ENCODE assay signal across 18 cellular contexts in genomic region chr19:10729406-10729805, GRCh38. TPM values are rescaled to one million over a fixed set of nuclear protein-coding genes. Genes with fewer than 3 reads are reported as not detected.
DNase-seq lines count a peak whose midpoint lies in the region; ATAC-seq, FAIRE-seq and TF ChIP-seq lines count a peak whose summit lies in the region.
"Had no signal": no experiment of that assay in that cellular context is flagged by ENCODE, and none has a peak within 500 bp of the region (broad histone marks: within the 10 kb centered on the region; RNA-seq: fewer than 3 reads in every experiment).

No MANE protein-coding gene starts in this region.

- H3K27ac Mint-ChIP-seq in activated CD8-positive, alpha-beta T cell treated with anti-CD3 and anti-CD28 coated beads for 36 hours: peak overlapping the region; percentile 46

- TF ChIP-seq RAD21 in HepG2 (CRISPR knock-in tag; IDR thresholded peaks at IDR 0.05): no peak

- H3K4me3 ChIP-seq in right lobe of liver (no peak overlapping the region), HepG2 (replicated peaks in 1 of 3; ENCODE audit: insufficient read depth in 1 of 3, low read depth in 2 of 3, low read length in 3 of 3) (no peak overlapping the region), upper lobe of right lung (no peak overlapping the region)
- H3K4me3 ChIP-seq: body of pancreas, heart left ventricle had no signal

- DNase-seq in right lobe of liver (no peak), HepG2 (ENCODE audit: low spot score) (no peak), medulla oblongata (ENCODE audit: extremely low spot score) (peak; percentile 36), upper lobe of right lung (no peak), NCI-H2107 treated with DMSO at 0.1 percent for 48 hours (lab: John Stamatoyannopoulos, UW; ENCODE audit: unreplicated experiment) (no peak), NCI-H524 (lab: John Stamatoyannopoulos, UW) (no peak), GM12891 (ENCODE audit: insufficient read length, low spot score) (no peak)
- no peak for DNase-seq in activated CD8-positive, alpha-beta T cell treated with anti-CD3 and anti-CD28 coated beads for 36 hours
- DNase-seq: activated gamma-delta T cell treated with Interleukin-2 at 50 U/mL for 16 hours, DMS 273 treated with DMSO at 0.1 percent for 48 hours, heart left ventricle, islet precursor cell, midbrain, NCI-H1436, NCI-H345 had no signal

- intact Hi-C loops in right lobe of liver (cut with DNase I) (no loop called here), HepG2 (cut with micrococcal nuclease; ENCODE audit: unreplicated experiment) (no loop called here), upper lobe of right lung (cut with DNase I) (no loop called here)
- intact Hi-C loops in activated CD8-positive, alpha-beta T cell treated with anti-CD3 and anti-CD28 coated beads for 36 hours (cut with micrococcal nuclease): no loop called here

- no peak overlapping the region for H3K9ac ChIP-seq in HepG2 (ENCODE audit: insufficient read depth, low read depth, low read length)
- H3K9ac ChIP-seq: KMS-11 had no signal

- peaks cover 83% of the 10 kb centered on the region for H3K79me2 ChIP-seq in HepG2 (ENCODE audit: insufficient read depth, low read length)

- no peaks in the 10 kb centered on the region for H3K27me3 ChIP-seq in right lobe of liver
- H3K27me3 ChIP-seq in HepG2 (ENCODE audit: control insufficient read depth in 1 of 2, insufficient read depth in 2 of 2, low read length in 2 of 2): no peaks in the 10 kb centered on the region
- no peaks in the 10 kb centered on the region for H3K27me3 ChIP-seq in upper lobe of right lung
- H3K27me3 ChIP-seq: body of pancreas, heart left ventricle had no signal

- H3K4me3 Mint-ChIP-seq in activated CD8-positive, alpha-beta T cell treated with anti-CD3 and anti-CD28 coated beads for 36 hours: no peak overlapping the region

- TF ChIP-seq POLR2A in right lobe of liver (IDR thresholded peaks at IDR 0.05): no peak
- TF ChIP-seq POLR2A in HepG2 (IDR thresholded peaks at IDR 0.05; ENCODE audit: insufficient read depth in 1 of 2, low read depth in 2 of 2, low read length in 2 of 2): no peak
- TF ChIP-seq POLR2A in GM12891 (IDR thresholded peaks at IDR 0.05; ENCODE audit: low read depth, low read length): no peak

- no TSS peak for BruUV-seq in HepG2 (replicated peaks; lab: Mats Ljungman, UMichigan)

- H3K36me3 ChIP-seq in right lobe of liver: no peaks in the 10 kb centered on the region
- peaks cover 0 to 12% of the 10 kb centered on the region in 2 experiments; a peak in 3 of 5 replicates for H3K36me3 ChIP-seq in HepG2 (replicated peaks in 1 of 2; ENCODE audit: control insufficient read depth in 1 of 2, insufficient read depth in 2 of 2, low read length in 2 of 2)
- H3K36me3 ChIP-seq in upper lobe of right lung: peaks cover 4% of the 10 kb centered on the region

- peaks cover 26% of the 10 kb centered on the region for H3K36me3 Mint-ChIP-seq in activated CD8-positive, alpha-beta T cell treated with anti-CD3 and anti-CD28 coated beads for 36 hours (ENCODE audit: low read depth)

- POLR2A ChIA-PET in HepG2 (lab: Yijun Ruan, JAX): no interaction called here
- POLR2A ChIA-PET in activated CD8-positive, alpha-beta T cell treated with anti-CD3 and anti-CD28 coated beads for 36 hours (lab: Charles Lee): interaction anchor here (1.0 kb wide), 1 partner anchor 122 kb away, joined by 3 read pairs; no protein-coding TSS in a partner anchor

- 0 out of 2 replicates have a peak, but pooled peaks cover 3% of the 10 kb centered on the region for H4K20me1 ChIP-seq in HepG2 (ENCODE audit: insufficient read depth, low read length)

- H2AFZ ChIP-seq in HepG2 (ENCODE audit: low read length): no peak overlapping the region

- H3K4me2 ChIP-seq in HepG2 (ENCODE audit: low read depth, low read length): no peak overlapping the region
- H3K4me2 ChIP-seq: KMS-11 had no signal

- no peaks in the 10 kb centered on the region for H3K27me3 Mint-ChIP-seq in activated CD8-positive, alpha-beta T cell treated with anti-CD3 and anti-CD28 coated beads for 36 hours

- FAIRE-seq in HepG2 (lab: Jason Lieb, UNC) (no peak), GM12891 (lab: Jason Lieb, UNC) (no peak)
- FAIRE-seq: GM18507 had no signal

- TF ChIP-seq EP300 in HepG2 (IDR thresholded peaks at IDR 0.05; ENCODE audit: low read depth in 2 of 2, low read length in 2 of 2): no peak
- TF ChIP-seq EP300 in HepG2 (CRISPR knock-in tag; IDR thresholded peaks at IDR 0.05; ENCODE audit: borderline replicate concordance): no peak

- in situ Hi-C loops in HepG2 (cut with HindIII; ENCODE audit: extremely low pct_ligation_motif_present, low pct_unique_long_range_greater_than_20kb): no loop called here

- TF ChIP-seq CTCF in right lobe of liver (IDR thresholded peaks at IDR 0.05): no peak
- no peak for TF ChIP-seq CTCF in HepG2 (CRISPR knock-in tag; IDR thresholded peaks at IDR 0.05)
- TF ChIP-seq CTCF in activated CD8-positive, alpha-beta T cell treated with anti-CD3 and anti-CD28 coated beads for 36 hours (IDR thresholded peaks at IDR 0.05): no peak
- TF ChIP-seq CTCF in upper lobe of right lung (IDR thresholded peaks at IDR 0.05): no peak

- peaks cover 47% of the 10 kb centered on the region for H3K4me1 Mint-ChIP-seq in activated CD8-positive, alpha-beta T cell treated with anti-CD3 and anti-CD28 coated beads for 36 hours (ENCODE audit: low read depth)

- H3K9me3 ChIP-seq in right lobe of liver (no peaks in the 10 kb centered on the region), HepG2 (ENCODE audit: low read length) (no peaks in the 10 kb centered on the region), upper lobe of right lung (no peaks in the 10 kb centered on the region)
- H3K9me3 ChIP-seq: body of pancreas, heart left ventricle had no signal

- H3K4me1 ChIP-seq in right lobe of liver: peaks cover 0 to 9% (median 0%) of the 10 kb centered on the region in 4 donors
- peaks cover 23% of the 10 kb centered on the region for H3K4me1 ChIP-seq in HepG2 (ENCODE audit: insufficient read depth, low read length)
- peaks cover 48% of the 10 kb centered on the region for H3K4me1 ChIP-seq in upper lobe of right lung

- CTCF ChIA-PET in HepG2 (lab: Yijun Ruan, JAX; ENCODE audit: low intra/inter-chr PET ratio, low total read pairs): no interaction called here
- CTCF ChIA-PET in activated CD8-positive, alpha-beta T cell treated with anti-CD3 and anti-CD28 coated beads for 36 hours (lab: Charles Lee): interaction anchor here (1.0 to 1.6 kb wide), 2 partner anchors 129 to 135 kb away, joined by 3 to 6 read pairs; no protein-coding TSS in a partner anchor

- H3K9me3 Mint-ChIP-seq in activated CD8-positive, alpha-beta T cell treated with anti-CD3 and anti-CD28 coated beads for 36 hours: peaks cover 4% of the 10 kb centered on the region

- 93% methylated on average over 13 of the region's 14 CpGs for WGBS in right lobe of liver (ENCODE audit: insufficient coverage, low coverage, low lambda C conversion rate, missing lambda C conversion rate)
- 96% methylated on average over 14 of the region's 14 CpGs for WGBS in HepG2 (ENCODE audit: low lambda C conversion rate)

- no peak overlapping the region for H3K27ac ChIP-seq in right lobe of liver
- H3K27ac ChIP-seq in HepG2 (ENCODE audit: extremely low read length, insufficient read depth, low read length): no peak overlapping the region
- H3K27ac ChIP-seq in upper lobe of right lung: peak overlapping the region; percentile 51
- H3K27ac ChIP-seq: KMS-11 had no signal

- ATAC-seq in right lobe of liver: peak; percentile 19 to 39 (median 31)
- no peak for ATAC-seq in HepG2
- ATAC-seq in activated CD8-positive, alpha-beta T cell treated with anti-CD3 and anti-CD28 coated beads for 36 hours: no peak
- peak; percentile 37 for ATAC-seq in upper lobe of right lung
- ATAC-seq: body of pancreas had no signal

RNA-seq across cellular contexts. Expression of gene DNM2, which starts 11.5 kb away (rescaled TPM):
- 10 to 100 TPM; 54.0 to 86.9 (median 68.3) TPM for total RNA-seq in right lobe of liver
- 41.7 and 48.2 TPM in 2 replicates for total RNA-seq in HepG2 (2016; rRNA removed; fragmentation: Illumina TruSeq; extraction: Trizol)
- total RNA-seq in HepG2 (2016; cell fraction: cytosol; rRNA removed; fragmentation: Illumina TruSeq; extraction: Trizol; ENCODE audit: low read depth): 19.9 and 21.9 TPM in 2 replicates
- 37.7 and 40.5 TPM in 2 replicates for total RNA-seq in HepG2 (2016; cell fraction: insoluble cytoplasmic fraction; rRNA removed; fragmentation: Illumina TruSeq; extraction: Trizol)
- total RNA-seq in HepG2 (2016; cell fraction: membrane; rRNA removed; fragmentation: Illumina TruSeq; extraction: Trizol): 29.4 and 31.2 TPM in 2 replicates
- total RNA-seq in HepG2 (2016; cell fraction: nucleus; rRNA removed; fragmentation: Illumina TruSeq; extraction: Trizol): 56.9 and 61.6 TPM in 2 replicates
- polyA plus RNA-seq in HepG2 (2011; rRNA removed): 59.8 and 67.0 TPM in 2 replicates
- polyA plus RNA-seq in HepG2 (2011; cell fraction: cytosol; rRNA removed): 29.1 and 41.0 TPM in 2 replicates
- 155 and 203 TPM in 2 replicates for polyA plus RNA-seq in HepG2 (2011; cell fraction: nucleus; rRNA removed)
- 44.2 and 57.9 TPM in 2 replicates for polyA plus RNA-seq in HepG2 (2012)
- 8.6 and 9.0 TPM in 2 replicates for polyA plus RNA-seq in HepG2 (2016; cell fraction: cytosol; fragmentation: Illumina TruSeq; extraction: Trizol; ENCODE audit: low read depth)
- polyA plus RNA-seq in HepG2 (2016; cell fraction: insoluble cytoplasmic fraction; fragmentation: Illumina TruSeq; extraction: Trizol; ENCODE audit: low read depth): 39.4 and 48.6 TPM in 2 replicates
- polyA plus RNA-seq in HepG2 (2016; cell fraction: membrane; fragmentation: Illumina TruSeq; extraction: Trizol; ENCODE audit: low read depth): 18.1 and 20.6 TPM in 2 replicates
- polyA plus RNA-seq in HepG2 (2016; cell fraction: nucleus; fragmentation: Illumina TruSeq; extraction: Trizol; ENCODE audit: insufficient read depth, low read depth): 87.0 and 94.1 TPM in 2 replicates
- 200 and 264 TPM in 2 replicates for polyA minus RNA-seq in HepG2 (2011; rRNA and poly(A)+ RNA removed; ENCODE audit: low replicate concordance)
- polyA minus RNA-seq in HepG2 (2011; cell fraction: cytosol; rRNA and poly(A)+ RNA removed): 44.4 and 50.0 TPM in 2 replicates
- 143 and 162 TPM in 2 replicates for polyA minus RNA-seq in HepG2 (2011; cell fraction: nucleus; rRNA and poly(A)+ RNA removed)
- 100 to 1,000 TPM; 151 to 153 TPM for total RNA-seq in activated CD8-positive, alpha-beta T cell treated with anti-CD3 and anti-CD28 coated beads for 36 hours
- 280 TPM for total RNA-seq in upper lobe of right lung
- 78.4 TPM for polyA plus RNA-seq in GM12891 (2012; ENCODE audit: low read depth, missing spikeins)

RNA-seq across cellular contexts. Expression of gene QTRT1, which starts 28.2 kb away (rescaled TPM):
- total RNA-seq in right lobe of liver: 10 to 100 TPM; 19.0 to 30.2 (median 26.8) TPM
- 33.0 and 38.6 TPM in 2 replicates for total RNA-seq in HepG2 (2016; rRNA removed; fragmentation: Illumina TruSeq; extraction: Trizol)
- total RNA-seq in HepG2 (2016; cell fraction: cytosol; rRNA removed; fragmentation: Illumina TruSeq; extraction: Trizol; ENCODE audit: low read depth): 19.1 and 20.1 TPM in 2 replicates
- 36.0 and 39.4 TPM in 2 replicates for total RNA-seq in HepG2 (2016; cell fraction: insoluble cytoplasmic fraction; rRNA removed; fragmentation: Illumina TruSeq; extraction: Trizol)
- 12.2 and 12.9 TPM in 2 replicates for total RNA-seq in HepG2 (2016; cell fraction: membrane; rRNA removed; fragmentation: Illumina TruSeq; extraction: Trizol)
- 31.9 and 35.0 TPM in 2 replicates for total RNA-seq in HepG2 (2016; cell fraction: nucleus; rRNA removed; fragmentation: Illumina TruSeq; extraction: Trizol)
- polyA plus RNA-seq in HepG2 (2011; rRNA removed): 41.6 and 55.6 TPM in 2 replicates
- polyA plus RNA-seq in HepG2 (2011; cell fraction: cytosol; rRNA removed): 25.8 and 39.0 TPM in 2 replicates
- polyA plus RNA-seq in HepG2 (2011; cell fraction: nucleus; rRNA removed): 270 and 290 TPM in 2 replicates
- polyA plus RNA-seq in HepG2 (2012): 27.7 and 35.3 TPM in 2 replicates
- polyA plus RNA-seq in HepG2 (2016; cell fraction: cytosol; fragmentation: Illumina TruSeq; extraction: Trizol; ENCODE audit: low read depth): 11.2 and 12.9 TPM in 2 replicates
- 38.0 and 39.9 TPM in 2 replicates for polyA plus RNA-seq in HepG2 (2016; cell fraction: insoluble cytoplasmic fraction; fragmentation: Illumina TruSeq; extraction: Trizol; ENCODE audit: low read depth)
- polyA plus RNA-seq in HepG2 (2016; cell fraction: membrane; fragmentation: Illumina TruSeq; extraction: Trizol; ENCODE audit: low read depth): 12.7 and 13.2 TPM in 2 replicates
- polyA plus RNA-seq in HepG2 (2016; cell fraction: nucleus; fragmentation: Illumina TruSeq; extraction: Trizol; ENCODE audit: insufficient read depth, low read depth): 92.8 and 94.8 TPM in 2 replicates
- 26.7 and 36.3 TPM in 2 replicates for polyA minus RNA-seq in HepG2 (2011; rRNA and poly(A)+ RNA removed; ENCODE audit: low replicate concordance)
- polyA minus RNA-seq in HepG2 (2011; cell fraction: cytosol; rRNA and poly(A)+ RNA removed): 8.2 and 12.2 TPM in 2 replicates
- 15.5 and 18.7 TPM in 2 replicates for polyA minus RNA-seq in HepG2 (2011; cell fraction: nucleus; rRNA and poly(A)+ RNA removed)
- 10 to 100 TPM; 56.8 to 61.8 TPM for total RNA-seq in activated CD8-positive, alpha-beta T cell treated with anti-CD3 and anti-CD28 coated beads for 36 hours
- 30.3 TPM for total RNA-seq in upper lobe of right lung
- 50.4 TPM for polyA plus RNA-seq in GM12891 (2012; ENCODE audit: low read depth, missing spikeins)

Comparison
In these comparisons a context has a peak if more than half of its experiments do, and no peak if none do; other contexts are left out.
1. ATAC-seq: peak in right lobe of liver (4 of 4) and upper lobe of right lung (single experiment); none in HepG2 (single experiment) and activated CD8-positive, alpha-beta T cell treated with anti-CD3 and anti-CD28 coated beads for 36 hours (single experiment).